In genomic region chr17:988561-988960, GRCh38 we compare ENCODE assay signal across 25 cellular contexts. TPM values are rescaled to one million over a fixed set of nuclear protein-coding genes. Genes with fewer than 3 reads are reported as not detected.
DNase-seq lines count a peak whose midpoint lies in the region; ATAC-seq, FAIRE-seq and TF ChIP-seq lines count a peak whose summit lies in the region.
"Had no signal": no experiment of that assay in that cellular context is flagged by ENCODE, and none has a peak within 500 bp of the region (broad histone marks: within the 10 kb centered on the region; RNA-seq: fewer than 3 reads in every experiment).

No MANE protein-coding gene starts in this region.

- H3K4me3 Mint-ChIP-seq in activated T-cell treated with anti-CD3 and anti-CD28 coated beads, Interleukin-2, amount 50 U/mL, for 72 hours = no peak overlapping the region
- H3K4me3 Mint-ChIP-seq: B cell; CD14-positive monocyte; CD4-positive, alpha-beta T cell; CD8-positive, alpha-beta memory T cell had no signal

- no peaks in the 10 kb centered on the region for H3K4me1 Mint-ChIP-seq in activated T-cell treated with anti-CD3 and anti-CD28 coated beads, Interleukin-2, amount 50 U/mL, for 72 hours (ENCODE audit: low read depth)
- H3K4me1 Mint-ChIP-seq: B cell; CD14-positive monocyte; CD8-positive, alpha-beta memory T cell had no signal

- H3K9me1 ChIP-seq in K562 (ENCODE audit: control insufficient read depth, insufficient read depth, low read length) = no peaks in the 10 kb centered on the region

- no peak for TF ChIP-seq POLR2A in K562 (conservative IDR thresholded peaks at IDR 0.05)

- TF ChIP-seq EP300 in K562 (IDR thresholded peaks at IDR 0.05; ENCODE audit: low read length) = no peak

- ATAC-seq in K562 (no peak), GM18907 (IDR thresholded peaks at IDR 0.05; ENCODE audit: unreplicated experiment) (no peak)
- no peak for ATAC-seq in activated T-cell treated with anti-CD3 and anti-CD28 coated beads, Interleukin-2, amount 50 U/mL, for 72 hours (replicated peaks in 1 of 2)

- no peak for DNase-seq in K562 (ENCODE audit: extremely low read depth in 1 of 4, low spot score in 3 of 4)
- DNase-seq in cerebellum (ENCODE audit: low spot score) = peak; percentile 89
- peak; percentile 12 for DNase-seq in kidney
- no peak for DNase-seq in NCI-H187 treated with DMSO at 0.1 percent for 48 hours (lab: John Stamatoyannopoulos, UW)
- no peak for DNase-seq in NCI-H1417 (lab: John Stamatoyannopoulos, UW)
- DNase-seq in activated T-cell treated with anti-CD3 and anti-CD28 coated beads, Interleukin-2, amount 50 U/mL, for 72 hours = no peak
- DNase-seq: CD4-positive, alpha-beta T cell; CD8-positive, alpha-beta memory T cell; DMS 273 treated with DMSO at 0.1 percent for 48 hours; DMS79; EL; GF-D8; GOT3; H7; HCEC 1CT had no signal

- H3K9me3 ChIP-seq in BLaER1 (no peaks in the 10 kb centered on the region), K562 (replicated peaks; ENCODE audit: control insufficient read depth, insufficient read depth, low read depth, low read length) (no peaks in the 10 kb centered on the region), kidney (ENCODE audit: control insufficient read depth in 1 of 2, low read length in 2 of 2) (no peaks in the 10 kb centered on the region)

- no peaks in the 10 kb centered on the region for H3K36me3 ChIP-seq in BLaER1
- H3K36me3 ChIP-seq in K562 (ENCODE audit: control insufficient read depth, insufficient read depth, low read length) = no peaks in the 10 kb centered on the region
- no peaks in the 10 kb centered on the region for H3K36me3 ChIP-seq in kidney (ENCODE audit: control insufficient read depth in 1 of 2, insufficient read depth in 2 of 2, low read length in 2 of 2)
- H3K36me3 ChIP-seq: BLaER1 treated with 17β-estradiol and CSF1 and Interleukin-3, amounts not matched to agents 10 nM and 100 nM had no signal

- TF ChIP-seq RAD21 in K562 (CRISPR knock-in tag; conservative IDR thresholded peaks at IDR 0.05 in 1 of 2, IDR thresholded peaks at IDR 0.05 in 1 of 2) = no peak

- H3K27ac ChIP-seq in BLaER1 (no peak overlapping the region), K562 (ENCODE audit: extremely low read depth, low read depth, low read length) (no peak overlapping the region), kidney (ENCODE audit: low read depth in 2 of 2, low read length in 2 of 2) (no peak overlapping the region)
- H3K27ac ChIP-seq: 22Rv1; BLaER1 treated with 17β-estradiol and CSF1 and Interleukin-3, amounts not matched to agents 10 nM and 100 nM had no signal

- H3K4me3 ChIP-seq in BLaER1 (no peak overlapping the region), K562 (no peak overlapping the region), kidney (ENCODE audit: low read length in 2 of 2) (no peak overlapping the region)
- H3K4me3 ChIP-seq: BLaER1 treated with 17β-estradiol and CSF1 and Interleukin-3, amounts not matched to agents 10 nM and 100 nM had no signal

- H3K79me2 ChIP-seq in K562 (ENCODE audit: control insufficient read depth, insufficient read depth, low read length) = no peaks in the 10 kb centered on the region

- H3K27me3 Mint-ChIP-seq in activated T-cell treated with anti-CD3 and anti-CD28 coated beads, Interleukin-2, amount 50 U/mL, for 72 hours (ENCODE audit: low read depth) = no peaks in the 10 kb centered on the region
- H3K27me3 Mint-ChIP-seq: B cell; CD4-positive, alpha-beta T cell had no signal

- peaks cover 9% of the 10 kb centered on the region for H3K4me1 ChIP-seq in BLaER1
- no peaks in the 10 kb centered on the region; a peak in 1 of 5 replicates for H3K4me1 ChIP-seq in K562 (replicated peaks in 1 of 2; ENCODE audit: control insufficient read depth in 2 of 2, insufficient read depth in 2 of 2, low read length in 2 of 2)
- no peaks in the 10 kb centered on the region for H3K4me1 ChIP-seq in kidney (ENCODE audit: control insufficient read depth in 1 of 2, insufficient read depth in 1 of 2, low read depth in 1 of 2, low read length in 2 of 2)

- H3K4me2 ChIP-seq in BLaER1 (no peak overlapping the region), K562 (ENCODE audit: insufficient read depth, low read length) (no peak overlapping the region)
- H3K4me2 ChIP-seq: BLaER1 treated with 17β-estradiol and CSF1 and Interleukin-3, amounts not matched to agents 10 nM and 100 nM had no signal

- 0 out of 2 replicates have a peak overlapping the region, but pooled peaks have one; percentile 15 for H3K9ac ChIP-seq in BLaER1
- H3K9ac ChIP-seq in K562 (ENCODE audit: insufficient read depth in 1 of 2, low read depth in 2 of 2, low read length in 2 of 2) = no peak overlapping the region
- H3K9ac ChIP-seq in kidney (ENCODE audit: low read length in 2 of 2) = no peak overlapping the region
- H3K9ac ChIP-seq: BLaER1 treated with 17β-estradiol and CSF1 and Interleukin-3, amounts not matched to agents 10 nM and 100 nM had no signal

- CTCF ChIA-PET in K562 (lab: Yijun Ruan, JAX; ENCODE audit: low intra/inter-chr PET ratio) = no interaction called here

- no TSS peak for BruUV-seq in K562 (replicated peaks; lab: Mats Ljungman, UMichigan)

- H3K27ac Mint-ChIP-seq in activated T-cell treated with anti-CD3 and anti-CD28 coated beads, Interleukin-2, amount 50 U/mL, for 72 hours = no peak overlapping the region
- H3K27ac Mint-ChIP-seq: B cell; CD14-positive monocyte; CD4-positive, alpha-beta T cell had no signal

- POLR2A ChIA-PET in K562 (lab: Yijun Ruan, JAX) = no interaction called here

- no peak for FAIRE-seq in K562 (lab: Jason Lieb, UNC)
- FAIRE-seq in kidney (lab: Jason Lieb, UNC) = no peak
- FAIRE-seq: A204.1, D721Med, GM12891, GM18507 had no signal

- H3K27me3 ChIP-seq in BLaER1 = no peaks in the 10 kb centered on the region
- H3K27me3 ChIP-seq in K562 (ENCODE audit: control insufficient read depth in 2 of 2, insufficient read depth in 2 of 2, low read length in 2 of 2) = peaks cover 0 to 23% of the 10 kb centered on the region in 2 experiments; a peak in 3 of 5 replicates
- H3K27me3 ChIP-seq: BLaER1 treated with 17β-estradiol and CSF1 and Interleukin-3, amounts not matched to agents 10 nM and 100 nM had no signal

- H4K20me1 ChIP-seq in BLaER1 (no peaks in the 10 kb centered on the region), K562 (replicated peaks; ENCODE audit: control insufficient read depth, insufficient read depth, low read length) (no peaks in the 10 kb centered on the region)
- H4K20me1 ChIP-seq: BLaER1 treated with 17β-estradiol and CSF1 and Interleukin-3, amounts not matched to agents 10 nM and 100 nM had no signal

- 8% methylated on average over 11 of the region's 11 CpGs for WGBS in K562 (ENCODE audit: insufficient coverage, low coverage, missing lambda C conversion rate)

- H3K36me3 Mint-ChIP-seq in activated T-cell treated with anti-CD3 and anti-CD28 coated beads, Interleukin-2, amount 50 U/mL, for 72 hours (ENCODE audit: insufficient read depth in 2 of 2) = peaks cover 5% of the 10 kb centered on the region in 2 donors
- H3K36me3 Mint-ChIP-seq: CD14-positive monocyte; CD8-positive, alpha-beta memory T cell had no signal

- in situ Hi-C loops in K562 (cut with MboI) = loop anchor here (5.0 to 10.0 kb wide), 2 partner anchors 201 to 564 kb away; no protein-coding TSS in a partner anchor

- H3K9me3 Mint-ChIP-seq in activated T-cell treated with anti-CD3 and anti-CD28 coated beads, Interleukin-2, amount 50 U/mL, for 72 hours = peaks cover 0 to 6% of the 10 kb centered on the region in 2 donors
- H3K9me3 Mint-ChIP-seq: CD4-positive, alpha-beta T cell had no signal

- TF ChIP-seq CTCF in K562 (IDR thresholded peaks at IDR 0.05 in 2 of 3, conservative IDR thresholded peaks at IDR 0.05 in 1 of 3; ENCODE audit: insufficient read depth in 2 of 3, low read depth in 1 of 3, low read length in 3 of 3) (no peak), kidney (IDR thresholded peaks at IDR 0.05; ENCODE audit: borderline replicate concordance, extremely low read depth, insufficient read depth) (no peak)

- no peak overlapping the region for H2AFZ ChIP-seq in K562 (ENCODE audit: low read depth, low read length)

- intact Hi-C loops in K562 (cut with micrococcal nuclease) = no loop called here
- intact Hi-C loops in kidney (cut with DNase I) = loop anchor here (10.0 kb wide), 2 partner anchors 114 to 194 kb away; no protein-coding TSS in a partner anchor

RNA-seq across cellular contexts. Expression of gene TIMM22, which starts 8.4 kb away (rescaled TPM):
- 12.8 and 27.3 TPM in 2 replicates for total RNA-seq in K562 (2011; cell fraction: chromatin; rRNA removed; ENCODE audit: low replicate concordance)
- 18.2 and 22.8 TPM in 2 replicates for total RNA-seq in K562 (2011; cell fraction: nucleolus; rRNA removed)
- total RNA-seq in K562 (2011; cell fraction: nucleoplasm; rRNA removed) = 14.2 and 16.1 TPM in 2 replicates
- 12.3 and 13.9 TPM in 2 replicates for total RNA-seq in K562 (2014; rRNA removed)
- 9.2 and 10.3 TPM in 2 replicates for total RNA-seq in K562 (2014; rRNA removed; fragmentation: Illumina TruSeq; extraction: Trizol)
- total RNA-seq in K562 (2015; rRNA removed; fragmentation: Illumina TruSeq; extraction: Trizol) = 11.8 and 12.2 TPM in 2 replicates
- total RNA-seq in K562 (2021) = 12.8 and 14.1 TPM in 2 replicates
- 6.2 and 7.2 TPM in 2 replicates for polyA plus RNA-seq in K562 (2011; rRNA removed)
- polyA plus RNA-seq in K562 (2011; cell fraction: cytosol; rRNA removed) = 8.5 and 8.8 TPM in 2 replicates
- polyA plus RNA-seq in K562 (2011; cell fraction: nucleus; rRNA removed) = 5.2 and 5.3 TPM in 2 replicates
- polyA plus RNA-seq in K562 (2012) = 6.9 and 11.7 TPM in 2 replicates
- polyA plus RNA-seq in K562 (2014; fragmentation: Illumina TruSeq; extraction: Trizol) = 13.1 and 13.4 TPM in 2 replicates
- polyA plus RNA-seq in K562 (2014; fragmentation: Nextera tagmentation; extraction: Ambion mirVana) = 1 to 10 TPM; 5.9 to 6.1 TPM
- 10.1 and 12.5 TPM in 2 replicates for polyA plus RNA-seq in K562 (2014; rRNA removed)
- 10.1 and 14.2 TPM in 2 replicates for polyA minus RNA-seq in K562 (2011; rRNA and poly(A)+ RNA removed)
- 3.6 and 6.3 TPM in 2 replicates for polyA minus RNA-seq in K562 (2011; cell fraction: cytosol; rRNA and poly(A)+ RNA removed)
- polyA minus RNA-seq in K562 (2011; cell fraction: nucleus; rRNA and poly(A)+ RNA removed) = 10.9 and 14.9 TPM in 2 replicates
- 10.3 TPM for total RNA-seq in cerebellum
- total RNA-seq in kidney = 14.6 TPM
- polyA plus RNA-seq in kidney (ENCODE audit: insufficient read depth, low read depth, low replicate concordance) = 17.3 TPM
- total RNA-seq in activated T-cell treated with anti-CD3 and anti-CD28 coated beads, Interleukin-2, amount 50 U/mL, for 72 hours = 10 to 100 TPM; 10.3 to 12.0 TPM

RNA-seq across cellular contexts. Expression of gene NXN, which starts 9.0 kb away (rescaled TPM):
- total RNA-seq in K562 (2011; cell fraction: chromatin; rRNA removed; ENCODE audit: low replicate concordance) = 1.4 and 2.2 TPM in 2 replicates
- 0.92 and 2.7 TPM in 2 replicates for total RNA-seq in K562 (2011; cell fraction: nucleolus; rRNA removed)
- 0.51 and 1.5 TPM in 2 replicates for total RNA-seq in K562 (2011; cell fraction: nucleoplasm; rRNA removed)
- 0.04 TPM in 1 of 2 replicates, not detected in the other for total RNA-seq in K562 (2014; rRNA removed)
- total RNA-seq in K562 (2014; rRNA removed; fragmentation: Illumina TruSeq; extraction: Trizol) = 0.06 TPM in 1 of 2 replicates, not detected in the other
- total RNA-seq in K562 (2015; rRNA removed; fragmentation: Illumina TruSeq; extraction: Trizol) = not detected in 2 replicates
- total RNA-seq in K562 (2021) = 0.27 and 0.34 TPM in 2 replicates
- polyA plus RNA-seq in K562 (2011; rRNA removed) = 0.31 and 0.35 TPM in 2 replicates
- 0.44 and 0.51 TPM in 2 replicates for polyA plus RNA-seq in K562 (2011; cell fraction: cytosol; rRNA removed)
- 0.20 and 0.70 TPM in 2 replicates for polyA plus RNA-seq in K562 (2011; cell fraction: nucleus; rRNA removed)
- 0.25 and 0.60 TPM in 2 replicates for polyA plus RNA-seq in K562 (2012)
- 0.11 and 0.39 TPM in 2 replicates for polyA plus RNA-seq in K562 (2014; fragmentation: Illumina TruSeq; extraction: Trizol)
- not detected for polyA plus RNA-seq in K562 (2014; fragmentation: Nextera tagmentation; extraction: Ambion mirVana)
- polyA plus RNA-seq in K562 (2014; rRNA removed) = 0.08 TPM in 1 of 2 replicates, not detected in the other
- 0.63 and 0.66 TPM in 2 replicates for polyA minus RNA-seq in K562 (2011; rRNA and poly(A)+ RNA removed)
- 3.7 TPM in 1 of 2 replicates, not detected in the other for polyA minus RNA-seq in K562 (2011; cell fraction: cytosol; rRNA and poly(A)+ RNA removed)
- not detected in 2 replicates for polyA minus RNA-seq in K562 (2011; cell fraction: nucleus; rRNA and poly(A)+ RNA removed)
- 36.2 TPM for total RNA-seq in cerebellum
- 26.8 TPM for total RNA-seq in kidney
- 10.2 TPM for polyA plus RNA-seq in kidney (ENCODE audit: insufficient read depth, low read depth, low replicate concordance)
- 1 to 10 TPM; 1.2 to 1.7 TPM for total RNA-seq in activated T-cell treated with anti-CD3 and anti-CD28 coated beads, Interleukin-2, amount 50 U/mL, for 72 hours
- polyA plus RNA-seq: CD14-positive monocyte had no signal

Comparison
In these comparisons a context has a peak if more than half of its experiments do, and no peak if none do; other contexts are left out.
1. DNase-seq: peak in cerebellum (single experiment) and kidney (single experiment); none in K562 (0 of 4), NCI-H187 treated with DMSO at 0.1 percent for 48 hours (single experiment), NCI-H1417 (0 of 3) and activated T-cell treated with anti-CD3 and anti-CD28 coated beads, Interleukin-2, amount 50 U/mL, for 72 hours (0 of 2).